Comparison of ENCODE assay signal across 18 cellular contexts in the genomic region with DNA sequence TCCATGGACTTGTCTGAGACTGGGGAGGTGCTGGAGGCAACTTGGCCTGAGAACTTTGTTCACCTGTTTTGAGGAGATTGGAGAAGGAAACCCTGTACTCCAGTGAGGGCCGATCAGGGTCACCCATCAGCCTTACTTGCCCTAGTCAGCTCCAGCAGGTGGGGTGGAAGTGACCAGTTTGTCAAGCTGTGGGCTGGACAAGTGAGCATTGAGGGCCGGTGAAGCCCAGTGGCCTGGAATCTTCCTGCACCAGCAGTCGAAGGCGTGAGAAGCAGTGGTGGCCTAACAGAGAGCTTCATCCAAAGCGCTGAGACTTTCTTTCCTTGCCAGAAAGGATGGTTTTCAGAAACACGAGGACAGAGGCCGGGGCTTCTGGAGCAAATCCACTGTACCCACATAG. TPM values are rescaled to one million over a fixed set of nuclear protein-coding genes. Genes with fewer than 3 reads are reported as not detected.
DNase-seq lines count a peak whose midpoint lies in the region; ATAC-seq and TF ChIP-seq lines count a peak whose summit lies in the region.
"Had no signal": no experiment of that assay in that cellular context is flagged by ENCODE, and none has a peak within 500 bp of the region (broad histone marks: within the 10 kb centered on the region; RNA-seq: fewer than 3 reads in every experiment).

No MANE protein-coding gene starts in this region.

- H3K79me2 ChIP-seq in DOHH2 (ENCODE audit: control insufficient read depth, low read length) = peaks cover 74% of the 10 kb centered on the region
- H3K79me2 ChIP-seq in SU-DHL-6 (ENCODE audit: insufficient read depth, low read length) = peaks cover 11% of the 10 kb centered on the region; the same call in 1 of the 2 replicates

- H3K36me3 Mint-ChIP-seq in memory B cell = peaks cover 33% of the 10 kb centered on the region
- peaks cover 78% of the 10 kb centered on the region for H3K36me3 Mint-ChIP-seq in stimulated activated effector memory CD8-positive, alpha-beta T cell treated with anti-CD3 and anti-CD28 coated beads, Interleukin-12 subunit alpha, Interleukin-12 subunit beta, amount 100 ng/mL, for 72 hours
- peaks cover 55% of the 10 kb centered on the region for H3K36me3 Mint-ChIP-seq in activated CD4-positive, alpha-beta T cell treated with anti-CD3 and anti-CD28 coated beads, Interleukin-2, amount 10 ng/mL, durations not matched to agents 7 days and 5 days (ENCODE audit: low read depth)
- H3K36me3 Mint-ChIP-seq: natural killer cell had no signal

- H3K9me3 Mint-ChIP-seq in memory B cell = no peaks in the 10 kb centered on the region
- H3K9me3 Mint-ChIP-seq in stimulated activated effector memory CD8-positive, alpha-beta T cell treated with anti-CD3 and anti-CD28 coated beads, Interleukin-12 subunit alpha, Interleukin-12 subunit beta, amount 100 ng/mL, for 72 hours = no peaks in the 10 kb centered on the region
- no peaks in the 10 kb centered on the region for H3K9me3 Mint-ChIP-seq in activated CD4-positive, alpha-beta T cell treated with anti-CD3 and anti-CD28 coated beads, Interleukin-2, amount 10 ng/mL, durations not matched to agents 7 days and 5 days
- H3K9me3 Mint-ChIP-seq: natural killer cell had no signal

- POLR2A ChIA-PET in activated CD4-positive, alpha-beta T cell treated with anti-CD3 and anti-CD28 coated beads, Interleukin-2, amount 10 ng/mL, durations not matched to agents 7 days and 5 days (lab: Charles Lee) = no interaction called here

- H3K27me3 Mint-ChIP-seq in memory B cell = no peaks in the 10 kb centered on the region
- no peaks in the 10 kb centered on the region for H3K27me3 Mint-ChIP-seq in activated CD4-positive, alpha-beta T cell treated with anti-CD3 and anti-CD28 coated beads, Interleukin-2, amount 10 ng/mL, durations not matched to agents 7 days and 5 days

- peak overlapping the region; percentile 43 for H3K4me3 Mint-ChIP-seq in memory B cell
- no peak overlapping the region for H3K4me3 Mint-ChIP-seq in stimulated activated effector memory CD8-positive, alpha-beta T cell treated with anti-CD3 and anti-CD28 coated beads, Interleukin-12 subunit alpha, Interleukin-12 subunit beta, amount 100 ng/mL, for 72 hours
- H3K4me3 Mint-ChIP-seq in activated CD4-positive, alpha-beta T cell treated with anti-CD3 and anti-CD28 coated beads, Interleukin-2, amount 10 ng/mL, durations not matched to agents 7 days and 5 days = no peak overlapping the region
- H3K4me3 Mint-ChIP-seq: natural killer cell had no signal

- H3K4me3 ChIP-seq in DOHH2 (ENCODE audit: low read length) = no peak overlapping the region
- no peak overlapping the region for H3K4me3 ChIP-seq in SU-DHL-6 (ENCODE audit: insufficient read depth, low read length, poor library complexity, severe bottlenecking)
- H3K4me3 ChIP-seq: tibial nerve had no signal

- no peaks in the 10 kb centered on the region for H4K20me1 ChIP-seq in DOHH2 (ENCODE audit: control insufficient read depth, insufficient read depth, low read depth, low read length)
- no peaks in the 10 kb centered on the region for H4K20me1 ChIP-seq in SU-DHL-6 (ENCODE audit: low read depth, low read length)

- CTCF ChIA-PET in activated CD4-positive, alpha-beta T cell treated with anti-CD3 and anti-CD28 coated beads, Interleukin-2, amount 10 ng/mL, durations not matched to agents 7 days and 5 days (lab: Charles Lee) = interaction anchor here (0.6 kb wide), 1 partner anchor 14 kb away, joined by 3 read pairs; no protein-coding TSS in a partner anchor

- peaks cover 71% of the 10 kb centered on the region for H3K4me1 ChIP-seq in DOHH2 (ENCODE audit: control insufficient read depth, low read length)
- H3K4me1 ChIP-seq: Caco-2 had no signal

- no peaks in the 10 kb centered on the region for H3K9me3 ChIP-seq in DOHH2 (ENCODE audit: control insufficient read depth, insufficient read depth, low read length)
- no peaks in the 10 kb centered on the region for H3K9me3 ChIP-seq in SU-DHL-6 (ENCODE audit: insufficient read depth, low read length)
- H3K9me3 ChIP-seq: Caco-2, tibial nerve had no signal

- no peak overlapping the region for H2AFZ ChIP-seq in SU-DHL-6 (ENCODE audit: low read depth, low read length, severe bottlenecking)

- ATAC-seq in memory B cell (ENCODE audit: low read depth) (no peak), GM21576 (IDR thresholded peaks at IDR 0.05; ENCODE audit: unreplicated experiment) (no peak), HG03521 (IDR thresholded peaks at IDR 0.05; ENCODE audit: unreplicated experiment) (no peak)
- no peak for ATAC-seq in stimulated activated effector memory CD8-positive, alpha-beta T cell treated with anti-CD3 and anti-CD28 coated beads, Interleukin-12 subunit alpha, Interleukin-12 subunit beta, amount 100 ng/mL, for 72 hours
- ATAC-seq: natural killer cell had no signal

- H3K4me2 ChIP-seq in DOHH2 (ENCODE audit: low read length) = peak overlapping the region; percentile 95; the same call in 1 of the 2 replicates
- H3K4me2 ChIP-seq in SU-DHL-6 (ENCODE audit: low read depth, low read length, poor library complexity, severe bottlenecking) = peak overlapping the region; percentile 80

- peaks cover 53% of the 10 kb centered on the region for H3K4me1 Mint-ChIP-seq in memory B cell
- H3K4me1 Mint-ChIP-seq in stimulated activated effector memory CD8-positive, alpha-beta T cell treated with anti-CD3 and anti-CD28 coated beads, Interleukin-12 subunit alpha, Interleukin-12 subunit beta, amount 100 ng/mL, for 72 hours = peaks cover 70% of the 10 kb centered on the region
- H3K4me1 Mint-ChIP-seq in activated CD4-positive, alpha-beta T cell treated with anti-CD3 and anti-CD28 coated beads, Interleukin-2, amount 10 ng/mL, durations not matched to agents 7 days and 5 days = peaks cover 44% of the 10 kb centered on the region

- H3K27me3 ChIP-seq in DOHH2 (ENCODE audit: control insufficient read depth, low read length) = no peaks in the 10 kb centered on the region
- no peaks in the 10 kb centered on the region for H3K27me3 ChIP-seq in SU-DHL-6 (ENCODE audit: low read length)
- H3K27me3 ChIP-seq: tibial nerve had no signal

- H3K27ac Mint-ChIP-seq in memory B cell = peak overlapping the region; percentile 100
- peak overlapping the region; percentile 54 for H3K27ac Mint-ChIP-seq in stimulated activated effector memory CD8-positive, alpha-beta T cell treated with anti-CD3 and anti-CD28 coated beads, Interleukin-12 subunit alpha, Interleukin-12 subunit beta, amount 100 ng/mL, for 72 hours
- H3K27ac Mint-ChIP-seq in activated CD4-positive, alpha-beta T cell treated with anti-CD3 and anti-CD28 coated beads, Interleukin-2, amount 10 ng/mL, durations not matched to agents 7 days and 5 days = no peak overlapping the region

- no peak for DNase-seq in memory B cell (ENCODE audit: low spot score in 2 of 2)
- DNase-seq in stimulated activated effector memory CD8-positive, alpha-beta T cell treated with anti-CD3 and anti-CD28 coated beads, Interleukin-12 subunit alpha, Interleukin-12 subunit beta, amount 100 ng/mL, for 72 hours (ENCODE audit: low spot score in 2 of 2) = no peak
- DNase-seq in stimulated activated CD4-positive, alpha-beta T cell treated with anti-CD3 and anti-CD28 coated beads, Interleukin-15, amount 100 ng/mL, for 24 hours = no peak
- DNase-seq in activated CD4-positive, alpha-beta T cell treated with anti-CD3 and anti-CD28 coated beads, Interleukin-2, amount 10 ng/mL, durations not matched to agents 7 days and 5 days = no peak
- DNase-seq: activated CD4-positive, alpha-beta T cell treated with anti-CD3 and anti-CD28 coated beads for 4 hours; activated CD8-positive, alpha-beta memory T cell treated with anti-CD3 and anti-CD28 coated beads, Interleukin-2, amount 50 U/mL, for 48 hours; Caco-2; HCEC 1CT; KBM-7; natural killer cell; NCI-H524 treated with DMSO at 0.1 percent for 48 hours had no signal

- H3K9ac ChIP-seq in SU-DHL-6 (ENCODE audit: low read length) = no peak overlapping the region

- H3K9me2 ChIP-seq in DOHH2 (replicated peaks; ENCODE audit: control insufficient read depth, low read length) (no peaks in the 10 kb centered on the region), SU-DHL-6 (replicated peaks; ENCODE audit: insufficient read depth, low read length) (no peaks in the 10 kb centered on the region)

- TF ChIP-seq CTCF in DOHH2 (IDR thresholded peaks at IDR 0.05; ENCODE audit: low read depth, low read length, poor library complexity, severe bottlenecking) (no peak), SU-DHL-6 (IDR thresholded peaks at IDR 0.05; ENCODE audit: insufficient read depth, low read length, poor library complexity, severe bottlenecking) (no peak)

- H3K36me3 ChIP-seq in DOHH2 (ENCODE audit: control insufficient read depth, low read length) (peaks cover 95% of the 10 kb centered on the region), SU-DHL-6 (ENCODE audit: low read length) (0 out of 2 replicates have a peak, but pooled peaks cover 4% of the 10 kb centered on the region)

- H3K27ac ChIP-seq in DOHH2 (ENCODE audit: low read depth, low read length) (0 out of 2 replicates have a peak overlapping the region, but pooled peaks have one; percentile 85), SU-DHL-6 (ENCODE audit: low read depth, low read length) (peak overlapping the region; percentile 93)

- peaks cover 25% of the 10 kb centered on the region for H3F3A ChIP-seq in DOHH2 (ENCODE audit: control insufficient read depth, insufficient read depth)
- peaks cover 44% of the 10 kb centered on the region for H3F3A ChIP-seq in SU-DHL-6 (ENCODE audit: insufficient read depth)

RNA-seq across cellular contexts. Expression of a gene that starts 9.6 kb away (rescaled TPM):
- total RNA-seq in activated CD4-positive, alpha-beta T cell treated with anti-CD3 and anti-CD28 coated beads, Interleukin-2, amount 10 ng/mL, durations not matched to agents 7 days and 5 days = 10 to 100 TPM; 19.2 to 20.2 TPM

RNA-seq across cellular contexts. Expression of a gene that starts 27.2 kb away (rescaled TPM):
- total RNA-seq in activated CD4-positive, alpha-beta T cell treated with anti-CD3 and anti-CD28 coated beads, Interleukin-2, amount 10 ng/mL, durations not matched to agents 7 days and 5 days = not detected
- total RNA-seq: fibroblast of lung, lung microvascular endothelial cell had no signal
